ENCODE assay signal across 27 cellular contexts in the genomic region with DNA sequence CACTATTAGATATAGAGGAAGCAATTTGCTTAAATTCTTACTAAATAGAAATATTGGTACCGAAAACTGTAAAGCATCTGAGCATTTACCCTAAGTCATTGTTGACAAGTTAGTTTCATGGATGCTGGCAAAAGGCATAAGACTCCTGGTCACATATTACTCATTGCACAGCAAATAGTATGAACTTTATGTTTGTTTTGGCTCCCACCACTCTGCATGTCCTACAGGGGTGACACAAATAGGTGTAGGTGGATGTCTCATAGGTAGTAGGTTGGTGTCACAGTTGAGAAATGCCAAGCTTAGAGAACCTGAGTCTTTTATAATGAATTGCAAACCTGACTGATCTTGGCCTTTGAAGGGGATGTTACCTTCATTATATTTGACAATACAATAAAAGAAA.
"Had no signal": no experiment of that assay in that cellular context is flagged by ENCODE, and none has a peak within 500 bp of the region (broad histone marks: within the 10 kb centered on the region; RNA-seq: fewer than 3 reads in every experiment).

No MANE protein-coding gene starts in this region.

- ATAC-seq: naive thymus-derived CD8-positive, alpha-beta T cell; natural killer cell treated with Interleukin-12 subunit alpha and Interleukin-12 subunit beta and Interleukin-15 and Interleukin-18, amount 100 ng/mL, for 72 hours; pancreas; right cardiac atrium; right lobe of liver; stimulated activated effector memory CD8-positive, alpha-beta T cell treated with anti-CD3 and anti-CD28 coated beads, Interleukin-12 subunit alpha, Interleukin-12 subunit beta, amount 100 ng/mL, for 72 hours; stimulated activated naive B cell treated with anti-CD40 and anti-IgM and Interleukin-4, amounts not matched to agents 10 μg/mL and 1 μg/mL and 100 μg/mL, for 72 hours had no signal

- H3K27me3 ChIP-seq: neutrophil, pancreas, right lobe of liver, sigmoid colon, stomach, thyroid gland, tibial nerve, upper lobe of left lung, vagina had no signal

- H3K4me1 Mint-ChIP-seq: naive thymus-derived CD8-positive, alpha-beta T cell; nephron progenitor cell; neural crest cell; stimulated activated effector memory CD8-positive, alpha-beta T cell treated with anti-CD3 and anti-CD28 coated beads, Interleukin-12 subunit alpha, Interleukin-12 subunit beta, amount 100 ng/mL, for 72 hours; stimulated activated naive B cell treated with anti-CD40 and anti-IgM and Interleukin-4, amounts not matched to agents 10 μg/mL and 1 μg/mL and 100 μg/mL, for 72 hours had no signal

- H3K4me3 Mint-ChIP-seq: naive thymus-derived CD8-positive, alpha-beta T cell; natural killer cell treated with Interleukin-12 subunit alpha and Interleukin-12 subunit beta and Interleukin-15 and Interleukin-18, amount 100 ng/mL, for 72 hours; nephron progenitor cell; neural crest cell; stimulated activated effector memory CD8-positive, alpha-beta T cell treated with anti-CD3 and anti-CD28 coated beads, Interleukin-12 subunit alpha, Interleukin-12 subunit beta, amount 100 ng/mL, for 72 hours; stimulated activated naive B cell treated with anti-CD40 and anti-IgM and Interleukin-4, amounts not matched to agents 10 μg/mL and 1 μg/mL and 100 μg/mL, for 72 hours; stimulated activated naive CD8-positive, alpha-beta T cell treated with anti-CD3 and anti-CD28 coated beads, Interleukin-15, Interleukin-2, amounts not matched to agents 100 ng/mL and 50 ng/mL, for 24 hours had no signal

- DNase-seq: naive thymus-derived CD8-positive, alpha-beta T cell; nephron progenitor cell; nucleus accumbens; pancreas; right cardiac atrium; right lobe of liver; sigmoid colon; small intestine; stimulated activated CD4-positive, alpha-beta T cell treated with anti-CD3 and anti-CD28 coated beads, Interleukin-15, amount 100 ng/mL, for 24 hours; stimulated activated CD4-positive, alpha-beta T cell treated with anti-CD3 and anti-CD28 coated beads, Interleukin-2, amount 100 ng/mL, for 24 hours; stimulated activated CD4-positive, alpha-beta T cell treated with anti-CD3 and anti-CD28 coated beads, Interleukin-2, amount 100 ng/mL, for 48 hours; stimulated activated CD4-positive, alpha-beta T cell treated with anti-CD3 and anti-CD28 coated beads, Interleukin-4, amount 100 ng/mL, for 24 hours; stimulated activated naive B cell treated with anti-CD40 and anti-IgM and Interleukin-4, amounts not matched to agents 10 μg/mL and 1 μg/mL and 100 μg/mL, for 72 hours; stimulated activated naive CD4-positive, alpha-beta T cell treated with Interleukin-2 at 50 U/mL for 16 hours; stomach; thyroid gland; trophoblast cell; upper lobe of left lung had no signal

- H3K27ac Mint-ChIP-seq: naive thymus-derived CD8-positive, alpha-beta T cell; natural killer cell treated with Interleukin-12 subunit alpha and Interleukin-12 subunit beta and Interleukin-15 and Interleukin-18, amount 100 ng/mL, for 72 hours; nephron progenitor cell; stimulated activated effector memory CD8-positive, alpha-beta T cell treated with anti-CD3 and anti-CD28 coated beads, Interleukin-12 subunit alpha, Interleukin-12 subunit beta, amount 100 ng/mL, for 72 hours; stimulated activated naive B cell treated with anti-CD40 and anti-IgM and Interleukin-4, amounts not matched to agents 10 μg/mL and 1 μg/mL and 100 μg/mL, for 72 hours; stimulated activated naive CD8-positive, alpha-beta T cell treated with anti-CD3 and anti-CD28 coated beads, Interleukin-15, Interleukin-2, amounts not matched to agents 100 ng/mL and 50 ng/mL, for 24 hours had no signal

- H3K27ac ChIP-seq: neutrophil, pancreas, prostate gland, right lobe of liver, sigmoid colon, stomach, thoracic aorta, thyroid gland, tibial nerve, upper lobe of left lung, vagina had no signal

- H3K4me1 ChIP-seq: pancreas, prostate gland, right lobe of liver, sigmoid colon, stomach, thyroid gland, tibial nerve, upper lobe of left lung, vagina had no signal

- H3K9me3 Mint-ChIP-seq: nephron progenitor cell; stimulated activated naive B cell treated with anti-CD40 and anti-IgM and Interleukin-4, amounts not matched to agents 10 μg/mL and 1 μg/mL and 100 μg/mL, for 72 hours had no signal

- H3K36me3 Mint-ChIP-seq: naive thymus-derived CD8-positive, alpha-beta T cell; stimulated activated effector memory CD8-positive, alpha-beta T cell treated with anti-CD3 and anti-CD28 coated beads, Interleukin-12 subunit alpha, Interleukin-12 subunit beta, amount 100 ng/mL, for 72 hours; stimulated activated naive B cell treated with anti-CD40 and anti-IgM and Interleukin-4, amounts not matched to agents 10 μg/mL and 1 μg/mL and 100 μg/mL, for 72 hours had no signal

- H3K4me3 ChIP-seq: pancreas, prostate gland, right lobe of liver, sigmoid colon, stomach, thoracic aorta, thyroid gland, tibial nerve, upper lobe of left lung, vagina had no signal

- H3K9me3 ChIP-seq: neutrophil, pancreas, prostate gland, right lobe of liver, sigmoid colon, stomach, thoracic aorta, thyroid gland, tibial nerve, upper lobe of left lung, vagina had no signal

- H3K27me3 Mint-ChIP-seq: naive thymus-derived CD8-positive, alpha-beta T cell; natural killer cell treated with Interleukin-12 subunit alpha and Interleukin-12 subunit beta and Interleukin-15 and Interleukin-18, amount 100 ng/mL, for 72 hours; stimulated activated naive B cell treated with anti-CD40 and anti-IgM and Interleukin-4, amounts not matched to agents 10 μg/mL and 1 μg/mL and 100 μg/mL, for 72 hours; stimulated activated naive CD8-positive, alpha-beta T cell treated with anti-CD3 and anti-CD28 coated beads, Interleukin-15, Interleukin-2, amounts not matched to agents 100 ng/mL and 50 ng/mL, for 24 hours had no signal

- H3K36me3 ChIP-seq: neutrophil, pancreas, prostate gland, right lobe of liver, sigmoid colon, stomach, thoracic aorta, thyroid gland, tibial nerve, upper lobe of left lung, vagina had no signal
